In the genomic region with DNA sequence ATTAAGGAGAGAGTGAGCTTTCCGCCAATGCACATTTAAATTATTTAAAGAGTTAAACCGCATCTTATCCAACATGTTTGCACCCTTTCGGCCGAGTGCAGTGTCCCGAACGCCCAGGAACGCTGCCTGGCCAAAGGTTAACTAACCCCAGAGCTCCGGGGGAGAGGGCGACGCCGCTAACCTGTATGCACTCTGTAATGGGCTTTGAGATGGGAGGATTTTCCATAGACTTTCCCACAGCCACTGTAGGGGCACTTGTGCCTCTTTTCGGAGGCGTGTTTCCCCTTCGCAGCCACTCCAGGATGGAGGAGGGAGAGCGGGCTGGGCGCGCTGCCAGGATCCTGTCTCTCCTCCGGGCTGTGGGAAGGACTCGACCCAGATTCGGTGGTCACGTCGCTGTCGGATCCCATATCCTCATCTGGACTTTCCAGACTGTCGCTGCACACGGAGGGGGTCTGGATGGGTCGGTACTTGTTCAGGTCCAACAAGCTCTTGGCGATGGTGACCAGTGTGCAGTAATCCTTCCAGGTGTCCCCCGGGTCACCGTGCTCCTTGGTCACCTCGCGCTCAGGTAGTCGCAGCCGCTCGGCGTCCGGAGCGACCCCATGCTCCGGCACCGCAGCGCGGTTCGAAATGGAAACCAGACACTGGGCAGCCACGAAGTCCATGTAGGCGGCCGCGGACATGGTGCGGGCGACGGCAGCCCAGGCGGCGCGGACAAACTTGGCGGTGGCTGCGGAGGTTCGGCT, we compare ENCODE assay signal across 8 cellular contexts. TPM values are rescaled to one million over a fixed set of nuclear protein-coding genes. Genes with fewer than 3 reads are reported as not detected.
DNase-seq lines count a peak whose midpoint lies in the region; ATAC-seq, FAIRE-seq and TF ChIP-seq lines count a peak whose summit lies in the region.

No MANE protein-coding gene starts in this region.

- TF ChIP-seq CTCF in astrocyte (IDR thresholded peaks at IDR 0.05; ENCODE audit: insufficient read depth, low read depth, low read length), result no peak
- peak in 1 of 9 donors; percentile 9 for TF ChIP-seq CTCF in heart right ventricle (IDR thresholded peaks at IDR 0.05)
- no peak for TF ChIP-seq CTCF in ovary (IDR thresholded peaks at IDR 0.05)

- H3K4me1 Mint-ChIP-seq in astrocyte (ENCODE audit: low read depth, unreplicated experiment), result peaks cover 20% of the 10 kb centered on the region

- H3K27me3 Mint-ChIP-seq in astrocyte (ENCODE audit: low read depth, unreplicated experiment), result no peaks in the 10 kb centered on the region

- peak overlapping the region; percentile 88 for H3K4me2 ChIP-seq in astrocyte (ENCODE audit: low read length)

- H3K27me3 ChIP-seq in astrocyte (ENCODE audit: insufficient read depth, low read length), result no peaks in the 10 kb centered on the region
- H3K27me3 ChIP-seq in heart right ventricle, result no peaks in the 10 kb centered on the region
- H3K27me3 ChIP-seq in ovary, result no peaks in the 10 kb centered on the region

- H3K79me2 ChIP-seq in astrocyte (ENCODE audit: insufficient read depth, low read length), result peaks cover 52% of the 10 kb centered on the region

- peaks cover 29% of the 10 kb centered on the region for H3K4me1 ChIP-seq in astrocyte (ENCODE audit: insufficient read depth, low read length)
- peaks cover 15 to 71% (median 61%) of the 10 kb centered on the region in 9 donors for H3K4me1 ChIP-seq in heart right ventricle
- H3K4me1 ChIP-seq in ovary (ENCODE audit: insufficient read depth), result peaks cover 11% of the 10 kb centered on the region

- no peak for TF ChIP-seq POLR2A in ovary (IDR thresholded peaks at IDR 0.05)

- H2AFZ ChIP-seq in astrocyte (ENCODE audit: low read depth, low read length), result peak overlapping the region; percentile 61

- H3K4me3 ChIP-seq in astrocyte (ENCODE audit: insufficient read depth, low read depth, low read length) (peak overlapping the region; percentile 97), heart right ventricle (peak overlapping the region; percentile 69 to 99 (median 78)), ovary (peak overlapping the region; percentile 97)

- H3K9me3 ChIP-seq in astrocyte (ENCODE audit: insufficient read depth, low read depth, low read length) (no peaks in the 10 kb centered on the region), heart right ventricle (no peaks in the 10 kb centered on the region), ovary (no peaks in the 10 kb centered on the region)

- intact Hi-C loops in heart right ventricle (cut with DNase I), result loop anchor here in 8 of 10 donors (1.0 to 10.0 kb wide), 9 partner anchors 7 to 1952 kb away; a partner anchor contains a TSS
- intact Hi-C loops in ovary (cut with DNase I), result loop anchor here in 2 of 4 donors (2.0 to 10.0 kb wide), 2 partner anchors 188 to 438 kb away; no protein-coding TSS in a partner anchor

- peak; percentile 20 for DNase-seq in DMS79 treated with DMSO at 0.1 percent for 48 hours (lab: John Stamatoyannopoulos, UW)
- DNase-seq in HT-29 (ENCODE audit: low spot score), result peak; percentile 30
- DNase-seq in T follicular helper cell (ENCODE audit: low read depth), result peak; percentile 23
- peak; percentile 77 for DNase-seq in astrocyte (ENCODE audit: low read depth)
- DNase-seq in heart right ventricle, result peak; percentile 94 to 95
- DNase-seq in ovary, result peak; percentile 86 to 94 (median 90)

- no peak for TF ChIP-seq EP300 in ovary (IDR thresholded peaks at IDR 0.05)

- peak overlapping the region; percentile 97 for H3K4me3 Mint-ChIP-seq in astrocyte (ENCODE audit: unreplicated experiment)

- H3K27ac Mint-ChIP-seq in astrocyte (ENCODE audit: unreplicated experiment), result peak overlapping the region; percentile 84

- ATAC-seq in heart right ventricle (peak; percentile 58 to 84 (median 64)), HG03571 (IDR thresholded peaks at IDR 0.05; ENCODE audit: unreplicated experiment) (no peak), GM21360 (IDR thresholded peaks at IDR 0.05; ENCODE audit: unreplicated experiment) (no peak)

- peak overlapping the region; percentile 99 for H3K27ac ChIP-seq in astrocyte (ENCODE audit: low read depth, low read length)
- peak overlapping the region; percentile 99 to 100 (median 100) for H3K27ac ChIP-seq in heart right ventricle
- peak overlapping the region; percentile 98 to 100 for H3K27ac ChIP-seq in ovary

- FAIRE-seq in astrocyte (lab: Jason Lieb, UNC), result no peak

- 0% methylated on average over 55 of the region's 55 CpGs for WGBS in heart right ventricle, 2 donors
- WGBS in ovary, 3 donors, result 0 to 1% (median 0%) methylated on average over 27 to 55 of the region's 55 CpGs

- peaks cover 6% of the 10 kb centered on the region for H3K9me3 Mint-ChIP-seq in astrocyte (ENCODE audit: unreplicated experiment)

- peak overlapping the region; percentile 100 for H3K9ac ChIP-seq in astrocyte (ENCODE audit: low read length)

- H3K36me3 ChIP-seq in astrocyte (ENCODE audit: insufficient read depth, low read length), result no peaks in the 10 kb centered on the region
- no peaks in the 10 kb centered on the region for H3K36me3 ChIP-seq in heart right ventricle
- H3K36me3 ChIP-seq in ovary, result no peaks in the 10 kb centered on the region

- peaks cover 11% of the 10 kb centered on the region for H4K20me1 ChIP-seq in astrocyte (ENCODE audit: insufficient read depth, low read length)

- H3K36me3 Mint-ChIP-seq in astrocyte (ENCODE audit: low read depth, unreplicated experiment), result no peaks in the 10 kb centered on the region

RNA-seq across cellular contexts. Expression of a gene that starts 1.6 kb away (rescaled TPM):
- 4.0 and 4.4 TPM in 2 replicates for total RNA-seq in HT-29 (2014; rRNA removed; shearing (Covaris generic))
- total RNA-seq in astrocyte (4.7 and 4.9 TPM in 2 replicates), heart right ventricle (10 to 100 TPM; 27.3 to 67.4 (median 41.1) TPM), ovary (100 to 1,000 TPM in 2 of 7 donors, 10 to 100 TPM in 5; 15.1 to 171 (median 91.0) TPM)
- polyA plus RNA-seq in heart right ventricle (10 to 100 TPM; 27.7 to 31.9 TPM), ovary (10 to 100 TPM; 28.0 to 45.6 TPM)

Comparison
In these comparisons a context has a peak if more than half of its experiments do, and no peak if none do; other contexts are left out.
1. DNase-seq: peak in every context shown above with its lines; median percentile 94 in heart right ventricle; 90 in ovary; 77 in astrocyte; 30 in HT-29; 23 in T follicular helper cell; 20 in DMS79 treated with DMSO at 0.1 percent for 48 hours.
2. ATAC-seq: peak in heart right ventricle (8 of 8); none in HG03571 (single experiment) and GM21360 (single experiment).
3. Peak in every context shown above with its lines, with median percentiles within 50 percentile points of each other: H3K27ac ChIP-seq and H3K4me3 ChIP-seq.